Comparison of ENCODE assay signal across 20 cellular contexts in the genomic region with DNA sequence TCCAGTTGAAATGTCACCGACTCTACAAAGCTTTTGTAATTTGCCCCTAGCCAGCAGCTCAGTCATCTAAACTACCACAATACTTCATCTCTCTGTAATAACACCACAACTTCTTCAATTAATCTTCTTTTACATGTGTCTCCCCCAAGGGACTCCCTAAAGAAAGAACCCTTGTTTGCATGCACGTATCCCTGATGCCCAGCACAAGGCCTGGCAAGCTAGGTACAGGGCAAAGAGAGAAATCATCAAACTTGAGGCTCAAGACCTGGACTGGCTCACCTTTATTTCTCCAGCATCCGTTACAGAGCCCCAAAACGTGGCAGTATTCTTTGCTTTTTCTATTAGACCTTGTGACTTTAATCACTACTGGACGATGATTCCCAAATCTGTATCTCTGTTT. TPM values are rescaled to one million over a fixed set of nuclear protein-coding genes. Genes with fewer than 3 reads are reported as not detected.
DNase-seq lines count a peak whose midpoint lies in the region; ATAC-seq and TF ChIP-seq lines count a peak whose summit lies in the region.
"Had no signal": no experiment of that assay in that cellular context is flagged by ENCODE, and none has a peak within 500 bp of the region (broad histone marks: within the 10 kb centered on the region; RNA-seq: fewer than 3 reads in every experiment).

No MANE protein-coding gene starts in this region.

- H3F3A ChIP-seq in DOHH2 (ENCODE audit: control insufficient read depth, insufficient read depth), result peaks cover 9% of the 10 kb centered on the region

- no peaks in the 10 kb centered on the region for H3K9me3 Mint-ChIP-seq in activated CD8-positive, alpha-beta T cell treated with anti-CD3 and anti-CD28 coated beads for 36 hours
- H3K9me3 Mint-ChIP-seq in activated CD8-positive, alpha-beta T cell treated with anti-CD3 and anti-CD28 coated beads, Interleukin-2, amount 10 ng/mL, durations not matched to agents 7 days and 5 days (ENCODE audit: insufficient read depth), result no peaks in the 10 kb centered on the region
- H3K9me3 Mint-ChIP-seq in activated T-helper 17 cell treated with anti-CD3 and anti-CD28 coated beads, Interleukin-2, amount 50 U/mL, for 72 hours, result no peaks in the 10 kb centered on the region
- no peaks in the 10 kb centered on the region for H3K9me3 Mint-ChIP-seq in neural crest cell
- H3K9me3 Mint-ChIP-seq: activated T-helper 2 cell treated with anti-CD3 and anti-CD28 coated beads, Interferon-gamma antibody, Interleukin-2, Interleukin-4, amounts not matched to agents 10 μg/mL and 5 μg/mL and 100 μg/mL, durations not matched to agents 14 hours and 24 hours and 36 hours had no signal

- no peaks in the 10 kb centered on the region for H3K27me3 ChIP-seq in DOHH2 (ENCODE audit: control insufficient read depth, low read length)
- H3K27me3 ChIP-seq: BE2C, breast epithelium, SJSA1 had no signal

- no peak overlapping the region for H3K27ac ChIP-seq in DOHH2 (ENCODE audit: low read depth, low read length)
- H3K27ac ChIP-seq: A549, breast epithelium, SJSA1, VCaP had no signal

- no peak for TF ChIP-seq CTCF in activated CD8-positive, alpha-beta T cell treated with anti-CD3 and anti-CD28 coated beads for 36 hours (IDR thresholded peaks at IDR 0.05)
- TF ChIP-seq CTCF in DOHH2 (IDR thresholded peaks at IDR 0.05; ENCODE audit: low read depth, low read length, poor library complexity, severe bottlenecking) (no peak), neural crest cell (conservative IDR thresholded peaks at IDR 0.05) (no peak)

- DNase-seq in activated CD8-positive, alpha-beta T cell treated with anti-CD3 and anti-CD28 coated beads for 36 hours, result no peak
- DNase-seq in activated CD8-positive, alpha-beta T cell treated with anti-CD3 and anti-CD28 coated beads, Interleukin-2, amount 10 ng/mL, durations not matched to agents 7 days and 5 days, result no peak
- DNase-seq in neural crest cell (ENCODE audit: low read depth, low spot score), result no peak
- DNase-seq in left lobe of liver (ENCODE audit: low spot score), result no peak
- DNase-seq in activated CD4-positive, CD25-positive, alpha-beta regulatory T cell treated with anti-CD3 and anti-CD28 coated beads, Interleukin-2, amount 50 U/mL, for 72 hours, result no peak
- DNase-seq in stimulated activated CD4-positive, alpha-beta T cell treated with anti-CD3 and anti-CD28 coated beads, Interleukin-1b, Interleukin-23, amount 100 ng/mL, for 48 hours, result no peak
- DNase-seq: BE2C, H7, mesendoderm, NCI-H1417, NCI-H510A, right cardiac atrium had no signal

- peaks cover 20% of the 10 kb centered on the region for H3K36me3 ChIP-seq in DOHH2 (ENCODE audit: control insufficient read depth, low read length)
- H3K36me3 ChIP-seq: breast epithelium had no signal

- H3K9me3 ChIP-seq in DOHH2 (ENCODE audit: control insufficient read depth, insufficient read depth, low read length), result no peaks in the 10 kb centered on the region
- H3K9me3 ChIP-seq: A549, BE2C, breast epithelium, SJSA1 had no signal

- H3K9me2 ChIP-seq in DOHH2 (replicated peaks; ENCODE audit: control insufficient read depth, low read length), result no peaks in the 10 kb centered on the region

- no peak for ATAC-seq in activated CD8-positive, alpha-beta T cell treated with anti-CD3 and anti-CD28 coated beads for 36 hours
- no peak for ATAC-seq in activated CD8-positive, alpha-beta T cell treated with anti-CD3 and anti-CD28 coated beads, Interleukin-2, amount 10 ng/mL, durations not matched to agents 7 days and 5 days
- ATAC-seq in activated T-helper 17 cell treated with anti-CD3 and anti-CD28 coated beads, Interleukin-2, amount 50 U/mL, for 72 hours (replicated peaks), result no peak
- ATAC-seq in left lobe of liver, result no peak
- ATAC-seq: A549, Panc1, right cardiac atrium had no signal

- intact Hi-C loops in activated CD8-positive, alpha-beta T cell treated with anti-CD3 and anti-CD28 coated beads for 36 hours (cut with micrococcal nuclease), result loop anchor here (10.0 kb wide), 1 partner anchor 227 kb away; no protein-coding TSS in a partner anchor

- POLR2A ChIA-PET in activated CD8-positive, alpha-beta T cell treated with anti-CD3 and anti-CD28 coated beads for 36 hours (lab: Charles Lee), result interaction anchor here (1.1 kb wide), 1 partner anchor 83 kb away, joined by 3 read pairs; no protein-coding TSS in a partner anchor
- POLR2A ChIA-PET in activated CD8-positive, alpha-beta T cell treated with anti-CD3 and anti-CD28 coated beads, Interleukin-2, amount 10 ng/mL, durations not matched to agents 7 days and 5 days (lab: Charles Lee), result no interaction called here

- H3K4me1 Mint-ChIP-seq in activated CD8-positive, alpha-beta T cell treated with anti-CD3 and anti-CD28 coated beads for 36 hours (ENCODE audit: low read depth), result peaks cover 50% of the 10 kb centered on the region
- H3K4me1 Mint-ChIP-seq in activated CD8-positive, alpha-beta T cell treated with anti-CD3 and anti-CD28 coated beads, Interleukin-2, amount 10 ng/mL, durations not matched to agents 7 days and 5 days (ENCODE audit: low read depth), result peaks cover 31% of the 10 kb centered on the region
- peaks cover 35% of the 10 kb centered on the region for H3K4me1 Mint-ChIP-seq in activated T-helper 17 cell treated with anti-CD3 and anti-CD28 coated beads, Interleukin-2, amount 50 U/mL, for 72 hours
- H3K4me1 Mint-ChIP-seq in neural crest cell, result peaks cover 4% of the 10 kb centered on the region

- peaks cover 25% of the 10 kb centered on the region for H3K4me1 ChIP-seq in DOHH2 (ENCODE audit: control insufficient read depth, low read length)
- H3K4me1 ChIP-seq: BE2C, breast epithelium had no signal

- CTCF ChIA-PET in activated CD8-positive, alpha-beta T cell treated with anti-CD3 and anti-CD28 coated beads for 36 hours (lab: Charles Lee), result interaction anchor here (2.6 to 3.5 kb wide), 3 partner anchors 100 to 191 kb away, joined by 8 to 21 read pairs (median 17); no protein-coding TSS in a partner anchor
- CTCF ChIA-PET in activated CD8-positive, alpha-beta T cell treated with anti-CD3 and anti-CD28 coated beads, Interleukin-2, amount 10 ng/mL, durations not matched to agents 7 days and 5 days (lab: Charles Lee), result interaction anchor here (0.5 to 5.2 kb wide), 2 partner anchors 92 to 100 kb away, joined by 3 to 32 read pairs; no protein-coding TSS in a partner anchor

- no peak overlapping the region for H3K4me3 ChIP-seq in DOHH2 (ENCODE audit: low read length)
- H3K4me3 ChIP-seq: A549, breast epithelium, SJSA1 had no signal

- H3K79me2 ChIP-seq in DOHH2 (ENCODE audit: control insufficient read depth, low read length), result peaks cover 63% of the 10 kb centered on the region

- H3K36me3 Mint-ChIP-seq in activated CD8-positive, alpha-beta T cell treated with anti-CD3 and anti-CD28 coated beads for 36 hours (ENCODE audit: low read depth), result peaks cover 30% of the 10 kb centered on the region
- peaks cover 21% of the 10 kb centered on the region for H3K36me3 Mint-ChIP-seq in activated CD8-positive, alpha-beta T cell treated with anti-CD3 and anti-CD28 coated beads, Interleukin-2, amount 10 ng/mL, durations not matched to agents 7 days and 5 days (ENCODE audit: low read depth)
- H3K36me3 Mint-ChIP-seq in activated T-helper 17 cell treated with anti-CD3 and anti-CD28 coated beads, Interleukin-2, amount 50 U/mL, for 72 hours (ENCODE audit: low read depth), result peaks cover 51% of the 10 kb centered on the region
- peaks cover 9% of the 10 kb centered on the region for H3K36me3 Mint-ChIP-seq in neural crest cell (ENCODE audit: low read depth)

- no peaks in the 10 kb centered on the region for H4K20me1 ChIP-seq in DOHH2 (ENCODE audit: control insufficient read depth, insufficient read depth, low read depth, low read length)

- peak overlapping the region; percentile 25 for H3K4me3 Mint-ChIP-seq in activated CD8-positive, alpha-beta T cell treated with anti-CD3 and anti-CD28 coated beads for 36 hours
- no peak overlapping the region for H3K4me3 Mint-ChIP-seq in activated CD8-positive, alpha-beta T cell treated with anti-CD3 and anti-CD28 coated beads, Interleukin-2, amount 10 ng/mL, durations not matched to agents 7 days and 5 days
- H3K4me3 Mint-ChIP-seq in activated T-helper 17 cell treated with anti-CD3 and anti-CD28 coated beads, Interleukin-2, amount 50 U/mL, for 72 hours, result peak overlapping the region; percentile 90
- peak overlapping the region; percentile 49 for H3K4me3 Mint-ChIP-seq in neural crest cell

- H3K27me3 Mint-ChIP-seq in activated CD8-positive, alpha-beta T cell treated with anti-CD3 and anti-CD28 coated beads for 36 hours, result no peaks in the 10 kb centered on the region
- H3K27me3 Mint-ChIP-seq in activated CD8-positive, alpha-beta T cell treated with anti-CD3 and anti-CD28 coated beads, Interleukin-2, amount 10 ng/mL, durations not matched to agents 7 days and 5 days (ENCODE audit: low read depth), result peaks cover 10% of the 10 kb centered on the region
- no peaks in the 10 kb centered on the region for H3K27me3 Mint-ChIP-seq in activated T-helper 17 cell treated with anti-CD3 and anti-CD28 coated beads, Interleukin-2, amount 50 U/mL, for 72 hours
- peaks cover 13% of the 10 kb centered on the region for H3K27me3 Mint-ChIP-seq in neural crest cell (ENCODE audit: low read depth)

- peak overlapping the region; percentile 19; the same call in 1 of the 2 replicates for H3K4me2 ChIP-seq in DOHH2 (ENCODE audit: low read length)

- no peak overlapping the region for H3K27ac Mint-ChIP-seq in activated CD8-positive, alpha-beta T cell treated with anti-CD3 and anti-CD28 coated beads for 36 hours
- no peak overlapping the region for H3K27ac Mint-ChIP-seq in activated CD8-positive, alpha-beta T cell treated with anti-CD3 and anti-CD28 coated beads, Interleukin-2, amount 10 ng/mL, durations not matched to agents 7 days and 5 days
- peak overlapping the region; percentile 53 for H3K27ac Mint-ChIP-seq in activated T-helper 17 cell treated with anti-CD3 and anti-CD28 coated beads, Interleukin-2, amount 50 U/mL, for 72 hours
- H3K27ac Mint-ChIP-seq in neural crest cell (ENCODE audit: unreplicated experiment), result no peak overlapping the region
- H3K27ac Mint-ChIP-seq: activated T-helper 2 cell treated with anti-CD3 and anti-CD28 coated beads, Interferon-gamma antibody, Interleukin-2, Interleukin-4, amounts not matched to agents 10 μg/mL and 5 μg/mL and 100 μg/mL, durations not matched to agents 14 hours and 24 hours and 36 hours had no signal

RNA-seq across cellular contexts. Expression of gene ZBTB21, which starts 2.6 kb away (rescaled TPM):
- total RNA-seq in activated CD8-positive, alpha-beta T cell treated with anti-CD3 and anti-CD28 coated beads for 36 hours, result 10 to 100 TPM; 29.6 to 29.7 TPM
- 10 to 100 TPM; 19.5 to 23.6 TPM for total RNA-seq in activated CD8-positive, alpha-beta T cell treated with anti-CD3 and anti-CD28 coated beads, Interleukin-2, amount 10 ng/mL, durations not matched to agents 7 days and 5 days
- total RNA-seq in activated T-helper 17 cell treated with anti-CD3 and anti-CD28 coated beads, Interleukin-2, amount 50 U/mL, for 72 hours, result 10 to 100 TPM; 18.5 to 37.2 TPM
- total RNA-seq in neural crest cell (16.4 and 16.6 TPM in 2 replicates), left lobe of liver (4.2 TPM)

RNA-seq across cellular contexts. Expression of gene C2CD2, which starts 53.7 kb away (rescaled TPM):
- total RNA-seq in activated CD8-positive, alpha-beta T cell treated with anti-CD3 and anti-CD28 coated beads for 36 hours, result 1 to 10 TPM; 6.2 to 7.1 TPM
- total RNA-seq in activated CD8-positive, alpha-beta T cell treated with anti-CD3 and anti-CD28 coated beads, Interleukin-2, amount 10 ng/mL, durations not matched to agents 7 days and 5 days, result 1 to 10 TPM; 5.5 to 5.6 TPM
- total RNA-seq in activated T-helper 17 cell treated with anti-CD3 and anti-CD28 coated beads, Interleukin-2, amount 50 U/mL, for 72 hours, result 1 to 10 TPM; 4.6 to 8.2 TPM
- total RNA-seq in neural crest cell, result 12.5 and 13.0 TPM in 2 replicates
- 10.5 TPM for total RNA-seq in left lobe of liver
